8 cellular contexts compared by ENCODE assay signal in the genomic region with DNA sequence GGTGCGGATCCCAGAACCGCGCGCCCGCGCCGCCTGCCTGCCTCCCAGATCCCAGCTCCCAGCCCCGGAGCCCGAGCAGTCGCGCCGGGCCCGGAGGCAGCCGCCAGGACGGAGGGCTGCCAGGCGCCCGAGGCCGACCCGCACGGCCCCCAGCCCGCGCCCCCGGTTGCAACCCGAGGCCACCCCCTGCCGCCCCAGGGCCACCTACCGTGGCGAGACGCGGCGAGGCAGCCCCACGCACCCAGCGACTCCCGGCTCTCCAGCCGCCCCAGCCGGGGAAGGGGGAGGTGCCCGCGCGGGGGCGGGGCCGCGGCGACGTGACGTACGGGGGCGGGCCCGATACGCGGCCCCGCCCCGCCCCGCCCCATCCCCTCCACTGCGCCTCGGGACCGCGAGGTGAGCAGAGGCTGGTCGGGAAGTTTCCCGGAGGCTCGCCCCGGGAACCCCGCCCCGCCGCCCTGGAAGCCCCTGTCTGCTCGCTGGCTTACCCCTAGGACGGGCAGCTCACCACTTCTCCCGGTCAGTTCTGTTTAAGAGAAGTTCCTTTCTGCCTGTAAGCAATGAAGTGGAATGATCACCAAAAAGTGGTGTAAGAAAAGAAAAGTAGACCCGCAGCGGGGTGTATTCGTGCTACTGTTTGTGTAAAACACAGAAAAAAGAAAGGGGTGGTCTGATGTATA. TPM values are rescaled to one million over a fixed set of nuclear protein-coding genes. Genes with fewer than 3 reads are reported as not detected.
DNase-seq lines count a peak whose midpoint lies in the region; ATAC-seq and TF ChIP-seq lines count a peak whose summit lies in the region.

A gene (minus strand): TSS at position 288 of the 680 bp plus-strand sequence. CDS start 48,502 bp downstream, outside the sequence.

- H2AFZ ChIP-seq in GM23338 = peak within 1 kb of the TSS; percentile 94; the same call in 1 of the 2 replicates

- peaks cover 40% of the 10 kb centered on the region for H3K4me1 ChIP-seq in GM23338 (ENCODE audit: insufficient read depth)

- peaks cover 3% of the 10 kb centered on the region; the same call in 1 of the 2 replicates for H3K36me3 ChIP-seq in GM23338 (ENCODE audit: insufficient read depth)

- in situ Hi-C loops in G401 (cut with HindIII; ENCODE audit: low sequenced_read_pairs) (no loop called here), astrocyte of the cerebellum (cut with HindIII; ENCODE audit: low sequenced_read_pairs) (no loop called here)

- H3K27ac ChIP-seq in GM23338 (ENCODE audit: low read depth) = peak within 1 kb of the TSS; percentile 45; the same call in 1 of the 2 replicates

- peak; percentile 73 for ATAC-seq in GM23338

- H3K4me2 ChIP-seq in GM23338 = peak within 1 kb of the TSS; percentile 95

- H3K4me3 ChIP-seq in GM23338 (peak within 1 kb of the TSS; percentile 94), astrocyte of the cerebellum (ENCODE audit: low read depth, low read length) (peak within 1 kb of the TSS; percentile 86), retinal pigment epithelial cell (ENCODE audit: low read length) (peak within 1 kb of the TSS; percentile 77)

- DNase-seq in G401 (ENCODE audit: low spot score) (peak; percentile 72), GM23338 (ENCODE audit: low spot score) (peak; percentile 85), M059J (ENCODE audit: low read depth) (peak; percentile 61), T-helper 9 cell (peak; percentile 79), astrocyte of the cerebellum (ENCODE audit: low read depth) (peak; percentile 19), hippocampal formation (lab: John Stamatoyannopoulos, UW) (peak; percentile 61 to 63), retinal pigment epithelial cell (ENCODE audit: low read depth) (no peak), cortex of kidney (lab: John Stamatoyannopoulos, UW) (no peak)

- peaks cover 29% of the 10 kb centered on the region for H4K20me1 ChIP-seq in GM23338 (replicated peaks; ENCODE audit: insufficient read depth)

- no peaks in the 10 kb centered on the region for H3K9me2 ChIP-seq in GM23338 (ENCODE audit: insufficient read depth)

- H3K27me3 ChIP-seq in GM23338 (ENCODE audit: insufficient read depth) = no peaks in the 10 kb centered on the region

- no peaks in the 10 kb centered on the region; the same call in 2 of the 3 replicates for H3K9me3 Mint-ChIP-seq in GM23338

- no peak for TF ChIP-seq CTCF in GM23338 (conservative IDR thresholded peaks at IDR 0.05; ENCODE audit: low read depth in 2 of 2)
- TF ChIP-seq CTCF in astrocyte of the cerebellum (IDR thresholded peaks at IDR 0.05; ENCODE audit: low read depth, low read length, missing control alignments) = no peak
- no peak for TF ChIP-seq CTCF in retinal pigment epithelial cell (conservative IDR thresholded peaks at IDR 0.05; ENCODE audit: low read depth, low read length)

- H3K27ac Mint-ChIP-seq in GM23338 = no peak within 1 kb of the TSS

- peaks cover 38% of the 10 kb centered on the region for H3K4me1 Mint-ChIP-seq in GM23338

- peaks cover 4% of the 10 kb centered on the region; the same call in 1 of the 2 replicates for H3F3A ChIP-seq in GM23338 (replicated peaks; ENCODE audit: low read depth)

- peaks cover 31% of the 10 kb centered on the region for H3K36me3 Mint-ChIP-seq in GM23338 (ENCODE audit: low read depth)

- H3K79me2 ChIP-seq in GM23338 (replicated peaks; ENCODE audit: insufficient read depth) = peaks cover 47% of the 10 kb centered on the region

- peaks cover 13% of the 10 kb centered on the region for H3K27me3 Mint-ChIP-seq in GM23338 (ENCODE audit: insufficient read depth, low read depth, poor library complexity)

- peak within 1 kb of the TSS; percentile 84 for H3K4me3 Mint-ChIP-seq in GM23338

TF ChIP-seq in GM23338, 12 proteins besides CTCF, POLR2A, EP300 and RAD21:
- peak; percentile 87 for TF ChIP-seq CREB1 (CRISPR knock-in tag; IDR thresholded peaks at IDR 0.05; ENCODE audit: low read depth)
- TF ChIP-seq EZH2phosphoT487 (IDR thresholded peaks at IDR 0.05; ENCODE audit: unreplicated experiment) = no peak
- no peak for TF ChIP-seq JUNB (IDR thresholded peaks at IDR 0.05; ENCODE audit: unreplicated experiment)
- peak; percentile 73 for TF ChIP-seq POLR2AphosphoS5 (IDR thresholded peaks at IDR 0.05; ENCODE audit: low read depth)
- no peak for TF ChIP-seq NANOG (IDR thresholded peaks at IDR 0.05; ENCODE audit: borderline replicate concordance)

RNA-seq across cellular contexts. Expression of the gene that starts here (rescaled TPM):
- 24.1 and 55.9 TPM in 2 replicates for total RNA-seq in G401 (2014; rRNA removed; shearing (Covaris generic))
- 106 and 127 TPM in 2 replicates for total RNA-seq in GM23338 (2014; rRNA removed; shearing (Covaris generic))
- polyA plus RNA-seq in GM23338 (2016; fragmentation: Nextera tagmentation; extraction: Ambion mirVana) = 37.9 and 43.1 TPM in 2 replicates
- total RNA-seq in M059J (2014; rRNA removed; shearing (Covaris generic)) = 24.5 and 34.8 TPM in 2 replicates

Comparison
In these comparisons a context has a peak if more than half of its experiments do, and no peak if none do; other contexts are left out.
1. DNase-seq: peak in G401 (single experiment), GM23338 (single experiment), M059J (single experiment), T-helper 9 cell (single experiment), astrocyte of the cerebellum (single experiment) and hippocampal formation (2 of 2); none in retinal pigment epithelial cell (single experiment) and cortex of kidney (single experiment).
2. Peak in every context shown above with its lines, with median percentiles within 50 percentile points of each other: H3K4me3 ChIP-seq.